2 cellular contexts compared by ENCODE assay signal in the genomic region with DNA sequence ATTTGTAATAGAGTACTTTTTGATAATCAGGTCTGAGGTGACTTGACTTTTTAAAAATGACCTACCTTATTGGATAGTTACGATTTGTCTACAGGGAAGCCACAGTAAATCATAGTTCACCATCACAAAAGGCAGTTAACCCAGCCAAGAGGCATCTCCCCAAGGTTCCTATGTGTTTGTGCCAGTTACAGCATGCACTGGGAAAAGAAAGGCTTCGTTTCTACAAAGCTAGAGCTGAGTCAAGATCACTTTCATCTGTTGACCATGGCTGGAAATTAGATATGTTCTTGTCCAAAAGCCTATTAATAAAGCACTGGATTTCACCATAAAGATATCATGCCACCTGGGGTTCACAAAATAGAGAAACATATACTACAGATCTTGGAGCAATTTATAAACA.
TF ChIP-seq lines count a peak whose summit lies in the region.

No MANE protein-coding gene starts in this region.

TF ChIP-seq in A549, 52 proteins besides CTCF, POLR2A, EP300 and RAD21:
- TF ChIP-seq RCOR1 (IDR thresholded peaks at IDR 0.05; ENCODE audit: low read depth, low read length) (no peak), CBX8 (IDR thresholded peaks at IDR 0.05) (no peak), CHD4 (IDR thresholded peaks at IDR 0.05; ENCODE audit: borderline replicate concordance) (no peak), JUNB (IDR thresholded peaks at IDR 0.05) (no peak), ESRRA (IDR thresholded peaks at IDR 0.05; ENCODE audit: borderline replicate concordance, low read length) (no peak), ZNF302 (CRISPR knock-in tag; IDR thresholded peaks at IDR 0.05) (no peak), RFX5 (IDR thresholded peaks at IDR 0.05) (no peak), MYC (IDR thresholded peaks at IDR 0.05; ENCODE audit: borderline replicate concordance, low read length) (no peak), ZSCAN20 (CRISPR knock-in tag; IDR thresholded peaks at IDR 0.05) (no peak), HOXA7 (CRISPR knock-in tag; IDR thresholded peaks at IDR 0.05) (no peak), HOXB5 (CRISPR knock-in tag; IDR thresholded peaks at IDR 0.05) (no peak), TFCP2L1 (CRISPR knock-in tag; IDR thresholded peaks at IDR 0.05) (no peak), EHF (CRISPR knock-in tag; IDR thresholded peaks at IDR 0.05) (no peak), GATA3 (IDR thresholded peaks at IDR 0.05; ENCODE audit: borderline replicate concordance) (no peak), CBX2 (IDR thresholded peaks at IDR 0.05; ENCODE audit: borderline replicate concordance, low read depth) (no peak), MAZ (IDR thresholded peaks at IDR 0.05; ENCODE audit: borderline replicate concordance, low read depth, low read length) (no peak), JUN (IDR thresholded peaks at IDR 0.05) (no peak), TP53 (CRISPR knock-in tag; IDR thresholded peaks at IDR 0.05) (no peak)
- TF ChIP-seq, protein P1, sequence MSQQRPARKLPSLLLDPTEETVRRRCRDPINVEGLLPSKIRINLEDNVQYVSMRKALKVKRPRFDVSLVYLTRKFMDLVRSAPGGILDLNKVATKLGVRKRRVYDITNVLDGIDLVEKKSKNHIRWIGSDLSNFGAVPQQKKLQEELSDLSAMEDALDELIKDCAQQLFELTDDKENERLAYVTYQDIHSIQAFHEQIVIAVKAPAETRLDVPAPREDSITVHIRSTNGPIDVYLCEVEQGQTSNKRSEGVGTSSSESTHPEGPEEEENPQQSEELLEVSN (IDR thresholded peaks at IDR 0.05; ENCODE audit: borderline replicate concordance, low read depth) = no peak
- TF ChIP-seq, protein P2, sequence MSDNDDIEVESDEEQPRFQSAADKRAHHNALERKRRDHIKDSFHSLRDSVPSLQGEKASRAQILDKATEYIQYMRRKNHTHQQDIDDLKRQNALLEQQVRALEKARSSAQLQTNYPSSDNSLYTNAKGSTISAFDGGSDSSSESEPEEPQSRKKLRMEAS (IDR thresholded peaks at IDR 0.05) = no peak

TF ChIP-seq in IMR-90, 13 proteins besides CTCF, POLR2A, EP300 and RAD21:
- TF ChIP-seq, protein P3, sequence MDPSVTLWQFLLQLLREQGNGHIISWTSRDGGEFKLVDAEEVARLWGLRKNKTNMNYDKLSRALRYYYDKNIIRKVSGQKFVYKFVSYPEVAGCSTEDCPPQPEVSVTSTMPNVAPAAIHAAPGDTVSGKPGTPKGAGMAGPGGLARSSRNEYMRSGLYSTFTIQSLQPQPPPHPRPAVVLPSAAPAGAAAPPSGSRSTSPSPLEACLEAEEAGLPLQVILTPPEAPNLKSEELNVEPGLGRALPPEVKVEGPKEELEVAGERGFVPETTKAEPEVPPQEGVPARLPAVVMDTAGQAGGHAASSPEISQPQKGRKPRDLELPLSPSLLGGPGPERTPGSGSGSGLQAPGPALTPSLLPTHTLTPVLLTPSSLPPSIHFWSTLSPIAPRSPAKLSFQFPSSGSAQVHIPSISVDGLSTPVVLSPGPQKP (IDR thresholded peaks at IDR 0.05; ENCODE audit: borderline replicate concordance, low read depth, low read length) = no peak
- no peak for TF ChIP-seq CEBPB (IDR thresholded peaks at IDR 0.05; ENCODE audit: low read depth, low read length)
- no peak for TF ChIP-seq RFX5 (IDR thresholded peaks at IDR 0.05; ENCODE audit: low read depth, low read length)
- TF ChIP-seq RCOR1 (IDR thresholded peaks at IDR 0.05; ENCODE audit: insufficient replicate concordance, low read length) = no peak
- TF ChIP-seq NFE2L2 (IDR thresholded peaks at IDR 0.05; ENCODE audit: low read depth, low read length) = no peak
